Comparison of ENCODE assay signal across 18 cellular contexts in the genomic region with DNA sequence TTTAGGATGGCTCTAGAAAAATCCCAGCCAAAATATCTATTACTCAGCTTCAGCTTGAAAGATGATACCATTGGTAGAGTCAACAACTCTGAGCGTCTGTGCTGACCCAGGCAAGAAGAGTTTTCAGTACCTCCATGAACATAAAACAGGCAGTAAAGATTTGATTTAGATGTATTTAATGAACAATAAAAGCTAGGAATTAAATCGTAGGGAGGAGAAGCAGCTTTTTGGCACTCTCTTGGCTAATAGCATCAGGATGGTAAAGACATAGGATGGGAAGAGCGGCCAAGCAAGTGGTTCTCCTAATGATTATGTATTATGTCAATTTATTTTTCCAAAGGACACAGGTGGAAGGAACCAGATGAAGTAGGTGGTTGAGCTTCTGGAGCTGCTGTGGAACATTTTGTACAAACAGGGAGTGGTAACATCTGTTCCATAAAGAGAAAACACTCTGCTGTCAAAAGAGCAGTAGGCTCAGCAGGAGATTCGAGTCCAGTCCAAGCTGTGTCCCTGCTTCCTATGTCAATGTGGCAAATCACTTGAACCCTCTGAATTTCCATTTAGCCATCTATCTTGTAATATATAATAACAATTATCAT.
DNase-seq lines count a peak whose midpoint lies in the region; ATAC-seq and TF ChIP-seq lines count a peak whose summit lies in the region.
"Had no signal": no experiment of that assay in that cellular context is flagged by ENCODE, and none has a peak within 500 bp of the region (broad histone marks: within the 10 kb centered on the region; RNA-seq: fewer than 3 reads in every experiment).

No MANE protein-coding gene starts in this region.

- in situ Hi-C loops in astrocyte of the spinal cord (cut with HindIII; ENCODE audit: low sequenced_read_pairs) (no loop called here), ACHN (cut with HindIII; ENCODE audit: low pct_ligation_motif_present, low pct_unique_long_range_greater_than_20kb, low sequenced_read_pairs) (no loop called here)

- no peak overlapping the region for H2AFZ ChIP-seq in osteoblast (ENCODE audit: low read length)

- ATAC-seq in HG03469 (IDR thresholded peaks at IDR 0.05; ENCODE audit: unreplicated experiment) (no peak), GM21528 (IDR thresholded peaks at IDR 0.05; ENCODE audit: low FRiP score, unreplicated experiment) (no peak)
- ATAC-seq: K562, right lobe of liver had no signal

- TF ChIP-seq POLR2A in thyroid gland (IDR thresholded peaks at IDR 0.05), result no peak

- H3K4me3 ChIP-seq in astrocyte of the spinal cord (ENCODE audit: low read depth, low read length) (no peak overlapping the region), osteoblast (ENCODE audit: insufficient read depth, low read length) (no peak overlapping the region), thyroid gland (replicated peaks in 1 of 3) (no peak overlapping the region)
- H3K4me3 ChIP-seq: BLaER1 treated with 17β-estradiol and CSF1 and Interleukin-3, amounts not matched to agents 10 nM and 100 nM; K562; right lobe of liver had no signal

- no peaks in the 10 kb centered on the region for H3K79me2 ChIP-seq in osteoblast (ENCODE audit: insufficient read depth, low read length)

- DNase-seq in EH (ENCODE audit: low read depth) (peak; percentile 66), NCI-H1092 treated with DMSO at 0.1 percent for 48 hours (lab: John Stamatoyannopoulos, UW) (peak; percentile 79), astrocyte of the spinal cord (ENCODE audit: low read depth, low spot score) (peak; percentile 71), osteoblast (ENCODE audit: insufficient read length, low spot score, missing footprints) (no peak), thyroid gland (no peak), ACHN (no peak)
- DNase-seq: activated CD4-positive, alpha-beta T cell treated with anti-CD3 and anti-CD28 coated beads, Interleukin-2, amount 10 ng/mL, durations not matched to agents 24 days and 14 days; activated naive CD4-positive, alpha-beta T cell treated with anti-CD3 and anti-CD28 coated beads for 36 hours; activated T-cell treated with anti-CD3 and anti-CD28 coated beads for 4 hours; left cardiac atrium; NCI-H510A; nucleus accumbens; right lobe of liver; stimulated activated CD4-positive, alpha-beta T cell treated with anti-CD3 and anti-CD28 coated beads, Interleukin-4, amount 100 ng/mL, for 4 hours had no signal

- H3K27ac ChIP-seq in osteoblast (ENCODE audit: low read depth, low read length) (no peak overlapping the region), thyroid gland (no peak overlapping the region)
- H3K27ac ChIP-seq: BLaER1 treated with 17β-estradiol and CSF1 and Interleukin-3, amounts not matched to agents 10 nM and 100 nM; right lobe of liver had no signal

- H3K4me1 ChIP-seq in osteoblast (ENCODE audit: insufficient read depth, low read length), result peaks cover 29% of the 10 kb centered on the region
- no peaks in the 10 kb centered on the region for H3K4me1 ChIP-seq in thyroid gland
- H3K4me1 ChIP-seq: BLaER1 treated with 17β-estradiol and CSF1 and Interleukin-3, amounts not matched to agents 10 nM and 100 nM had no signal

- TF ChIP-seq CTCF in astrocyte of the spinal cord (IDR thresholded peaks at IDR 0.05; ENCODE audit: low read depth, low read length) (no peak), osteoblast (IDR thresholded peaks at IDR 0.05; ENCODE audit: extremely low read depth, low read depth, low read length) (no peak), thyroid gland (IDR thresholded peaks at IDR 0.05) (no peak)

- H4K20me1 ChIP-seq in osteoblast (ENCODE audit: insufficient read depth, low read length), result no peaks in the 10 kb centered on the region
- H4K20me1 ChIP-seq: BLaER1 treated with 17β-estradiol and CSF1 and Interleukin-3, amounts not matched to agents 10 nM and 100 nM had no signal

- H3K4me2 ChIP-seq in osteoblast (ENCODE audit: insufficient read depth, low read length), result peak overlapping the region; percentile 42
- H3K4me2 ChIP-seq: BLaER1 treated with 17β-estradiol and CSF1 and Interleukin-3, amounts not matched to agents 10 nM and 100 nM had no signal

- no peaks in the 10 kb centered on the region for H3K36me3 ChIP-seq in osteoblast (ENCODE audit: insufficient read depth, low read length)
- no peaks in the 10 kb centered on the region for H3K36me3 ChIP-seq in thyroid gland
- H3K36me3 ChIP-seq: BLaER1 treated with 17β-estradiol and CSF1 and Interleukin-3, amounts not matched to agents 10 nM and 100 nM; right lobe of liver had no signal

- intact Hi-C loops in thyroid gland (cut with DNase I), result no loop called here

- H3K9me3 ChIP-seq in osteoblast (ENCODE audit: low read depth, low read length) (no peaks in the 10 kb centered on the region), thyroid gland (no peaks in the 10 kb centered on the region)
- H3K9me3 ChIP-seq: BLaER1 treated with 17β-estradiol and CSF1 and Interleukin-3, amounts not matched to agents 10 nM and 100 nM; right lobe of liver had no signal

- H3K27me3 ChIP-seq in osteoblast (ENCODE audit: insufficient read depth, low read length) (no peaks in the 10 kb centered on the region), thyroid gland (no peaks in the 10 kb centered on the region)
- H3K27me3 ChIP-seq: BLaER1 treated with 17β-estradiol and CSF1 and Interleukin-3, amounts not matched to agents 10 nM and 100 nM; right lobe of liver had no signal

- WGBS in thyroid gland, 2 donors, result 90 to 92% methylated on average over 4 of the region's 4 CpGs

Comparison
In these comparisons a context has a peak if more than half of its experiments do, and no peak if none do; other contexts are left out.
1. DNase-seq: peak in EH (single experiment), NCI-H1092 treated with DMSO at 0.1 percent for 48 hours (single experiment) and astrocyte of the spinal cord (single experiment); none in osteoblast (single experiment), thyroid gland (0 of 2) and ACHN (single experiment).